ENCODE assay signal across 11 cellular contexts in the genomic region with DNA sequence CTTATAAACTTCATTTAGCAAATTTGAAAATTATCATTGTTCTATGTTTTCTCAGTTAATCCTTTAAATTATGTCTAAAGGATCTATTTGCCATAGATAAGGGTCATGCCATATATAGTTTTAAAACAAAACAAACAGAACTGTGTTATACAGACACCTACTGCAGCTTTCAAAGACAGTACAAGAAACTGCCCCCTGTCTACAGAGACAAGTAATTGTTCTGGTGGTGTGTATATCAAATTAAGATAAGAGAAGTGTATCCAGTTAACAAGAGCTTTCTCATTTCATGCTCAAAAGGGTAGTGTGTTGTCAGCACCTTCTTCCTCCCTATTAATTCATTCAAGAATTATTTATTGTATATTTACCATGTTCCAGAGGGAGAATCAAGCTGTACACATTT.
DNase-seq lines count a peak whose midpoint lies in the region; ATAC-seq, FAIRE-seq and TF ChIP-seq lines count a peak whose summit lies in the region.
"Had no signal": no experiment of that assay in that cellular context is flagged by ENCODE, and none has a peak within 500 bp of the region (broad histone marks: within the 10 kb centered on the region; RNA-seq: fewer than 3 reads in every experiment).

No MANE protein-coding gene starts in this region.

- no peak overlapping the region for H2AFZ ChIP-seq in H1 (ENCODE audit: low read length)

- no peaks in the 10 kb centered on the region for H3K9me3 ChIP-seq in H1 (ENCODE audit: insufficient read depth in 2 of 2, low read depth in 1 of 2, low read length in 1 of 2)

- H3K4me3 Mint-ChIP-seq in neural crest cell, result no peak overlapping the region
- H3K4me3 Mint-ChIP-seq: natural killer cell treated with Interleukin-12 subunit alpha and Interleukin-12 subunit beta and Interleukin-15 and Interleukin-18, amount 100 ng/mL, for 72 hours had no signal

- no peak overlapping the region for H2BK5ac ChIP-seq in H1 (ENCODE audit: low read depth, low read length)

- H3K79me2 ChIP-seq in H1 (ENCODE audit: control insufficient read depth in 1 of 2, insufficient read depth in 2 of 2, low read length in 2 of 2), result no peaks in the 10 kb centered on the region

- no peak overlapping the region for H2BK12ac ChIP-seq in H1 (ENCODE audit: low read depth, low read length)

- no peaks in the 10 kb centered on the region for H3K79me1 ChIP-seq in H1 (ENCODE audit: low read depth, low read length)

- H3K23me2 ChIP-seq in H1 (ENCODE audit: low read depth, low read length), result no peaks in the 10 kb centered on the region

- H2BK15ac ChIP-seq in H1 (ENCODE audit: low read length), result no peak overlapping the region

- TF ChIP-seq CTCF in H1 (IDR thresholded peaks at IDR 0.05; ENCODE audit: control extremely low read depth in 1 of 3, insufficient read depth in 1 of 3, low read depth in 1 of 3, low read length in 3 of 3), result peak in 1 of 3 experiments; percentile 26; a peak in 2 of 4 replicates
- TF ChIP-seq CTCF in neural crest cell (conservative IDR thresholded peaks at IDR 0.05), result peak; percentile 40

- no peak overlapping the region for H4K91ac ChIP-seq in H1 (replicated peaks; ENCODE audit: insufficient read length, low read length)

- FAIRE-seq in H1 (lab: Jason Lieb, UNC), result peak; percentile 81

- H3K36me3 Mint-ChIP-seq in neural crest cell (ENCODE audit: low read depth), result no peaks in the 10 kb centered on the region
- H3K36me3 Mint-ChIP-seq: natural killer cell treated with Interleukin-12 subunit alpha and Interleukin-12 subunit beta and Interleukin-15 and Interleukin-18, amount 100 ng/mL, for 72 hours had no signal

- no peak for TF ChIP-seq EP300 in H1 (IDR thresholded peaks at IDR 0.05; ENCODE audit: borderline replicate concordance in 1 of 2, low read depth in 2 of 2, low read length in 2 of 2)

- peak; percentile 23 to 35 for TF ChIP-seq RAD21 in H1 (IDR thresholded peaks at IDR 0.05 in 1 of 2, conservative IDR thresholded peaks at IDR 0.05 in 1 of 2; ENCODE audit: low read depth in 2 of 2, low read length in 2 of 2)

- H3K9me3 Mint-ChIP-seq in neural crest cell, result no peaks in the 10 kb centered on the region
- H3K9me3 Mint-ChIP-seq: natural killer cell treated with Interleukin-12 subunit alpha and Interleukin-12 subunit beta and Interleukin-15 and Interleukin-18, amount 100 ng/mL, for 72 hours had no signal

- no peak overlapping the region for H3K56ac ChIP-seq in H1 (replicated peaks; ENCODE audit: insufficient read length, low read depth, low read length)

- H3K23ac ChIP-seq in H1 (ENCODE audit: insufficient read length), result no peak overlapping the region

- H3K27me3 ChIP-seq in H1 (replicated peaks in 1 of 4; ENCODE audit: control insufficient read depth in 3 of 4, extremely low read depth in 1 of 4, insufficient read depth in 3 of 4, low read length in 3 of 4) (no peaks in the 10 kb centered on the region), H7 (ENCODE audit: control insufficient read depth, insufficient read depth, low read length) (no peaks in the 10 kb centered on the region)

- no peak overlapping the region for H4K5ac ChIP-seq in H1 (ENCODE audit: insufficient read length, low read depth, low read length)

- CTCF ChIA-PET in H1 (lab: Charles Lee; ENCODE audit: partially characterized antibody), result interaction anchor here (0.6 to 5.8 kb wide), 47 partner anchors 9 to 351 kb away, joined by 3 to 100 read pairs (median 5); no protein-coding TSS in a partner anchor

- no peak overlapping the region for H3K9ac ChIP-seq in H1 (replicated peaks in 1 of 4; ENCODE audit: extremely low read depth in 1 of 4, low read depth in 3 of 4, low read length in 3 of 4)

- no peak for ATAC-seq in HG03159 (IDR thresholded peaks at IDR 0.05; ENCODE audit: unreplicated experiment)
- ATAC-seq: natural killer cell treated with Interleukin-12 subunit alpha and Interleukin-12 subunit beta and Interleukin-15 and Interleukin-18, amount 100 ng/mL, for 72 hours had no signal

- H3K4me3 ChIP-seq in H1 (ENCODE audit: extremely low read depth in 1 of 4, insufficient read depth in 2 of 4, low read depth in 3 of 4, low read length in 4 of 4) (no peak overlapping the region), H7 (ENCODE audit: insufficient read depth, low read depth, low read length) (no peak overlapping the region)

- no peak overlapping the region for H3K14ac ChIP-seq in H1 (ENCODE audit: insufficient read length)

- no peak overlapping the region for H2BK120ac ChIP-seq in H1 (replicated peaks; ENCODE audit: low read depth, low read length)

- no peak overlapping the region for H4K8ac ChIP-seq in H1 (ENCODE audit: extremely low read depth, insufficient read depth, low read length)

- no peaks in the 10 kb centered on the region for H3K27me3 Mint-ChIP-seq in neural crest cell (ENCODE audit: low read depth)

- no peak overlapping the region for H3K4ac ChIP-seq in H1 (replicated peaks; ENCODE audit: insufficient read length, low read depth, low read length)

- no peak overlapping the region for H2AK5ac ChIP-seq in H1 (ENCODE audit: low read depth, low read length)

- no peak overlapping the region for H3K4me2 ChIP-seq in H1 (ENCODE audit: insufficient read depth in 1 of 2, low read depth in 2 of 2, low read length in 2 of 2)

- no peaks in the 10 kb centered on the region for H4K20me1 ChIP-seq in H1 (replicated peaks in 1 of 2; ENCODE audit: control insufficient read depth in 1 of 2, insufficient read depth in 2 of 2, low read length in 2 of 2)

- H3K27ac ChIP-seq in H1 (ENCODE audit: low read depth, low read length), result no peak overlapping the region

- POLR2A ChIA-PET in H1 (lab: Charles Lee; ENCODE audit: partially characterized antibody), result no interaction called here

- H2BK20ac ChIP-seq in H1 (ENCODE audit: low read length), result no peak overlapping the region

- TF ChIP-seq POLR2A in H1 (IDR thresholded peaks at IDR 0.05; ENCODE audit: control extremely low read depth in 1 of 2, low read depth in 2 of 2, low read length in 2 of 2), result no peak

- H3K4me1 Mint-ChIP-seq in neural crest cell, result peaks cover 4% of the 10 kb centered on the region

- DNase-seq in GM03348 (ENCODE audit: low spot score) (peak; percentile 19), NCI-H526 (lab: John Stamatoyannopoulos, UW) (peak; percentile 27 to 61), H1 (ENCODE audit: low read depth in 1 of 2, low spot score in 2 of 2) (no peak), neural crest cell (ENCODE audit: low read depth, low spot score) (no peak), H7 (no peak), anterior cingulate cortex (lab: John Stamatoyannopoulos, UW) (no peak)
- DNase-seq: cerebellar nuclear complex; NCI-H446 treated with DMSO at 0.1 percent for 48 hours; stimulated activated CD4-positive, alpha-beta T cell treated with anti-CD3 and anti-CD28 coated beads, Interleukin-1b, Interleukin-23, amount 100 ng/mL, for 48 hours had no signal

- H3K27ac Mint-ChIP-seq in neural crest cell (ENCODE audit: unreplicated experiment), result no peak overlapping the region
- H3K27ac Mint-ChIP-seq: natural killer cell treated with Interleukin-12 subunit alpha and Interleukin-12 subunit beta and Interleukin-15 and Interleukin-18, amount 100 ng/mL, for 72 hours had no signal

- H3K18ac ChIP-seq in H1 (ENCODE audit: extremely low read depth, low read length), result no peak overlapping the region

- H3K36me3 ChIP-seq in H1 (ENCODE audit: control insufficient read depth in 2 of 4, insufficient read depth in 4 of 4, low read length in 3 of 4) (no peaks in the 10 kb centered on the region), H7 (replicated peaks; ENCODE audit: control insufficient read depth, insufficient read depth, low read length) (no peaks in the 10 kb centered on the region)

- no peaks in the 10 kb centered on the region; a peak in 1 of 7 replicates for H3K4me1 ChIP-seq in H1 (replicated peaks in 1 of 4; ENCODE audit: control insufficient read depth in 3 of 4, insufficient read depth in 4 of 4, low read length in 3 of 4)

TF ChIP-seq in H1, 55 proteins besides CTCF, POLR2A, EP300 and RAD21:
- TF ChIP-seq, protein P1, sequence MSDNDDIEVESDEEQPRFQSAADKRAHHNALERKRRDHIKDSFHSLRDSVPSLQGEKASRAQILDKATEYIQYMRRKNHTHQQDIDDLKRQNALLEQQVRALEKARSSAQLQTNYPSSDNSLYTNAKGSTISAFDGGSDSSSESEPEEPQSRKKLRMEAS (IDR thresholded peaks at IDR 0.05), result no peak
- TF ChIP-seq BCL11A (IDR thresholded peaks at IDR 0.05; ENCODE audit: low read depth in 2 of 2, low read length in 2 of 2) (no peak), BACH1 (IDR thresholded peaks at IDR 0.05; ENCODE audit: low read length) (no peak), POU5F1 (IDR thresholded peaks at IDR 0.05; ENCODE audit: low read depth, low read length) (no peak), HDAC6 (IDR thresholded peaks at IDR 0.05; ENCODE audit: low read depth, low read length) (no peak), ATF3 (IDR thresholded peaks at IDR 0.05; ENCODE audit: insufficient read depth, low read depth, low read length) (no peak), MAFK (IDR thresholded peaks at IDR 0.05; ENCODE audit: low read depth, low read length) (no peak), CEBPB (IDR thresholded peaks at IDR 0.05; ENCODE audit: low read depth, low read length) (no peak), KDM5A (IDR thresholded peaks at IDR 0.05; ENCODE audit: low read length) (no peak), CREB1 (IDR thresholded peaks at IDR 0.05) (no peak), ZNF274 (IDR thresholded peaks at IDR 0.05; ENCODE audit: borderline replicate concordance, extremely low read depth, low read length) (no peak)
- TF ChIP-seq, protein P2, sequence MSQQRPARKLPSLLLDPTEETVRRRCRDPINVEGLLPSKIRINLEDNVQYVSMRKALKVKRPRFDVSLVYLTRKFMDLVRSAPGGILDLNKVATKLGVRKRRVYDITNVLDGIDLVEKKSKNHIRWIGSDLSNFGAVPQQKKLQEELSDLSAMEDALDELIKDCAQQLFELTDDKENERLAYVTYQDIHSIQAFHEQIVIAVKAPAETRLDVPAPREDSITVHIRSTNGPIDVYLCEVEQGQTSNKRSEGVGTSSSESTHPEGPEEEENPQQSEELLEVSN (IDR thresholded peaks at IDR 0.05), result no peak
TF ChIP-seq in H1: peak in this region for 0.

Comparison
In these comparisons a context has a peak if more than half of its experiments do, and no peak if none do; other contexts are left out.
1. DNase-seq: peak in GM03348 (single experiment) and NCI-H526 (2 of 2); none in H1 (0 of 2), neural crest cell (single experiment), H7 (single experiment) and anterior cingulate cortex (0 of 58).